Comparison of ENCODE assay signal across 24 cellular contexts in the genomic region with DNA sequence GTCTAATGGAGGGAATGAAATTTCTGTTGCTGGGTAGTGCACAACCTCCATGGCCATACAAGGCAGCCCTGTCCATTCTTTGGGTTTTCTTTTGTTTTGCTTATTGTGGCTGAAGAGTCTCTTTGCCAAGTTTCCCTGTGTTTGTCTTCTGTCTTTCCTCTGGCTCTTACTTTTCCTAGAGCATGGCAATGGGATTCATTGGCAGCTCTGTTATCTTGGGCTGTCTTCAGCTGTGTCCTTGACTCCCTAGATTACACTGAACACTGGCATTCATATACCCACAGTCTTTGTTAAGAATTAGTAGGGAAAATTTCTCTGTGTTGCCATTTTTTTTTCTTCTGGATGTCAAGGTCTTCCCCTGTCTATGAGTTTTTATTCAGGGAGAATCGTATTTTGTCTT.
"Had no signal": no experiment of that assay in that cellular context is flagged by ENCODE, and none has a peak within 500 bp of the region (broad histone marks: within the 10 kb centered on the region; RNA-seq: fewer than 3 reads in every experiment).

No MANE protein-coding gene starts in this region.

- H3K36me3 ChIP-seq: colonic mucosa, left lung, prostate gland, right lobe of liver, suprapubic skin, tibial artery, upper lobe of left lung, vagina had no signal

- H3K9ac ChIP-seq: parathyroid adenoma had no signal

- H2AFZ ChIP-seq: parathyroid adenoma had no signal

- H3K79me2 ChIP-seq: parathyroid adenoma had no signal

- H3K27me3 ChIP-seq: colonic mucosa, left lung, right lobe of liver, suprapubic skin, tibial artery, upper lobe of left lung, vagina had no signal

- H3K27ac ChIP-seq: colonic mucosa, left lung, parathyroid adenoma, prostate gland, right lobe of liver, suprapubic skin, tibial artery, upper lobe of left lung, vagina had no signal

- ATAC-seq: left lung; naive thymus-derived CD4-positive, alpha-beta T cell; right lobe of liver; stimulated activated effector memory CD8-positive, alpha-beta T cell treated with anti-CD3 and anti-CD28 coated beads, Interleukin-12 subunit alpha, Interleukin-12 subunit beta, amount 100 ng/mL, for 72 hours; stimulated activated naive CD8-positive, alpha-beta T cell treated with anti-CD3 and anti-CD28 coated beads, Interleukin-15, Interleukin-2, amounts not matched to agents 100 U/mL and 50 U/mL, for 24 hours had no signal

- H3K4me1 ChIP-seq: colonic mucosa, left lung, parathyroid adenoma, prostate gland, suprapubic skin, tibial artery, upper lobe of left lung, vagina had no signal

- FAIRE-seq: endothelial cell of umbilical vein, frontal cortex, keratinocyte had no signal

- DNase-seq: colonic mucosa; dermis blood vessel endothelial cell; effector CD4-positive, alpha-beta T cell; endodermal cell; erythroblast; left lung; mesenchymal stem cell; naive thymus-derived CD4-positive, alpha-beta T cell; nephron progenitor cell; right lobe of liver; stimulated activated CD4-positive, alpha-beta T cell treated with anti-CD3 and anti-CD28 coated beads, Interleukin-4, amount 100 ng/mL, for 1 hour; stimulated activated CD8-positive, alpha-beta memory T cell treated with anti-CD3 and anti-CD28 coated beads, Interleukin-4, amount 100 ng/mL, for 48 hours; stimulated activated naive CD8-positive, alpha-beta T cell treated with anti-CD3 and anti-CD28 coated beads, Interleukin-15, Interleukin-2, amounts not matched to agents 100 U/mL and 50 U/mL, for 24 hours; tibial artery; upper lobe of left lung had no signal

- H3K9me3 ChIP-seq: colonic mucosa, left lung, prostate gland, right lobe of liver, suprapubic skin, tibial artery, upper lobe of left lung, vagina had no signal

- H3K4me3 ChIP-seq: colonic mucosa, left lung, lung, prostate gland, right lobe of liver, suprapubic skin, tibial artery, upper lobe of left lung, vagina had no signal
